34 cellular contexts compared by ENCODE assay signal in genomic region chr3:101619734-101620133, GRCh38.
"Had no signal": no experiment of that assay in that cellular context is flagged by ENCODE, and none has a peak within 500 bp of the region (broad histone marks: within the 10 kb centered on the region; RNA-seq: fewer than 3 reads in every experiment).

No MANE protein-coding gene starts in this region.

- H3K27ac ChIP-seq: adrenal gland, body of pancreas, brain microvascular endothelial cell, breast epithelium, VCaP had no signal

- H3K36me3 ChIP-seq: adrenal gland, brain microvascular endothelial cell, breast epithelium had no signal

- H3K9me3 ChIP-seq: adrenal gland, body of pancreas, breast epithelium had no signal

- FAIRE-seq: astrocyte, TTC549 had no signal

- DNase-seq: activated B cell treated with CpG ODN at 0.5 μM for 24 hours; activated CD4-positive, alpha-beta memory T cell treated with anti-CD3 and anti-CD28 coated beads for 36 hours; activated CD4-positive, alpha-beta T cell treated with anti-CD3 and anti-CD28 coated beads for 4 hours; activated CD4-positive, alpha-beta T cell treated with anti-CD3 and anti-CD28 coated beads, Interleukin-2, amount 10 ng/mL, durations not matched to agents 24 days and 14 days; activated CD4-positive, alpha-beta T cell treated with anti-CD3 and anti-CD28 coated beads, Interleukin-2, amount 50 U/mL, for 1 hour; activated CD4-positive, alpha-beta T cell treated with anti-CD3 and anti-CD28 coated beads, Interleukin-2, amount 50 U/mL, for 4 hours; activated CD4-positive, CD25-positive, alpha-beta regulatory T cell treated with anti-CD3 and anti-CD28 coated beads, Interleukin-2, amount 50 U/mL, for 72 hours; activated CD8-positive, alpha-beta memory T cell treated with anti-CD3 and anti-CD28 coated beads, Interleukin-2, amount 50 U/mL, for 4 hours; activated CD8-positive, alpha-beta T cell treated with anti-CD3 and anti-CD28 coated beads for 36 hours; activated effector memory CD4-positive, alpha-beta T cell treated with anti-CD3 and anti-CD28 coated beads, Interleukin-2, amount 50 U/mL, for 16 hours; activated gamma-delta T cell treated with Interleukin-2 at 50 U/mL for 16 hours; activated naive CD4-positive, alpha-beta T cell; activated naive CD4-positive, alpha-beta T cell treated with anti-CD3 and anti-CD28 coated beads for 36 hours; activated naive CD4-positive, alpha-beta T cell treated with anti-CD3 and anti-CD28 coated beads, Interleukin-2, amount 50 U/mL, for 16 hours; activated naive CD8-positive, alpha-beta T cell treated with anti-CD3 and anti-CD28 coated beads for 36 hours; activated T-cell treated with anti-CD3 and anti-CD28 coated beads for 4 hours; activated T-cell treated with anti-CD3 and anti-CD28 coated beads, Interleukin-2, amount 50 U/mL, for 1 hour; activated T-cell treated with anti-CD3 and anti-CD28 coated beads, Interleukin-2, amount 50 U/mL, for 4 hours; activated T-cell treated with anti-CD3 and anti-CD28 coated beads, Interleukin-2, amount 50 U/mL, for 72 hours; adrenal gland; amniotic stem cell; aorta; body of pancreas; brain microvascular endothelial cell; central memory CD4-positive, alpha-beta T cell; T-cell; T-helper 2 cell; T-helper 9 cell had no signal

- H3K4me3 ChIP-seq: adrenal gland, body of pancreas, breast epithelium had no signal

- ATAC-seq: activated CD8-positive, alpha-beta T cell treated with anti-CD3 and anti-CD28 coated beads for 36 hours; activated naive CD4-positive, alpha-beta T cell treated with anti-CD3 and anti-CD28 coated beads, Interleukin-2, amount 50 U/mL, for 72 hours; activated T-cell treated with anti-CD3 and anti-CD28 coated beads, Interleukin-2, amount 50 U/mL, for 4 hours; activated T-cell treated with anti-CD3 and anti-CD28 coated beads, Interleukin-2, amount 50 U/mL, for 72 hours; activated T-helper 17 cell treated with anti-CD3 and anti-CD28 coated beads, Interleukin-2, amount 50 U/mL, for 72 hours; body of pancreas; T-cell had no signal

- H3K4me1 ChIP-seq: adrenal gland, body of pancreas, breast epithelium had no signal

- H3K27me3 ChIP-seq: adrenal gland, body of pancreas, brain microvascular endothelial cell, breast epithelium had no signal
